Comparison of ENCODE assay signal across 8 cellular contexts in the genomic region with DNA sequence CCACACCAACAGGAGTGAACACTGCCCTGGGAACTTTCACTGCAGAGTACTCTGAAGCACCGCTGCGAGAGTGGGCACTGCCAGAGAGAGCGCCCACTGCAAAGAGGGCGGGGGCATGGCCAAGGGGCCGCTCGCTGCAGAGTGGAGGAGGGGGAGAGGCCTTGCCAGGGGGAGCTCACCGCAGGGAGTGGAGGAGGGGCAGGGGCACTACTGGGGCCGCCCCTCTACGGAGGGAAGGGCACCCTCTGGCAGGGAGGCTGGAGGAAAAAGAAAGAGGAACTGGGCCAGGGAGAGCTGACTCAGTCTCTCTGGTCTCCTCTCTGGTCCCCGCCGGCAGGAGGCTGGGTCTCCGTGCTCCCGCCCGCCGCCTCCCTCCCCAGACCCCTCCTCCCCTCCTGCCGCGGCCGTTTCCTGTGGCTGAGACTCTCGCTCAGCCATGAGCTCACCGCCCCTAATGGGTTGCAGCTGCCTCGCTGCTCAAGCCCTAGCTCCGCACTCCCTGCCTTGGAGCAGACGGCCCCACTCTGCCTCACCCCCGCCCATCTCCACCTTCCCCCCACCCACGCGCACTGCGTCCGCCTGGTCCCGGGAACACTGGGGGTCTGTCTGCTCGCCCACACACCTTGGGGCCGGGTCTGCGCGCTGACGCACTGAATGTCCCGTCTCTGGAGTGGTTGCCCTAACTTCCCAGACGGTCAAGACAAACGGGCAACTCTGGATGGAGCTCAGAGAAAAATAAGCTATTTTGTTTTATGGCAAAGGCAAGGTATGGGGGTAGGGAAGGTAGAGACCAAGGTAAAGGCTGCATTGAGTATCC. TPM values are rescaled to one million over a fixed set of nuclear protein-coding genes. Genes with fewer than 3 reads are reported as not detected.
DNase-seq lines count a peak whose midpoint lies in the region; ATAC-seq, FAIRE-seq and TF ChIP-seq lines count a peak whose summit lies in the region.

No MANE protein-coding gene starts in this region.

- TF ChIP-seq CTCF in SU-DHL-6 (IDR thresholded peaks at IDR 0.05; ENCODE audit: insufficient read depth, low read length, poor library complexity, severe bottlenecking) (no peak), keratinocyte (optimal IDR thresholded peaks at IDR 0.05 in 1 of 3, IDR thresholded peaks at IDR 0.05 in 1 of 3, conservative IDR thresholded peaks at IDR 0.05 in 1 of 3; ENCODE audit: extremely low read depth in 1 of 3, insufficient read depth in 2 of 3, low read length in 3 of 3) (no peak)

- no peak overlapping the region for H2AFZ ChIP-seq in SU-DHL-6 (ENCODE audit: low read depth, low read length, severe bottlenecking)
- H2AFZ ChIP-seq in keratinocyte (ENCODE audit: control insufficient read depth, low read length), result peak overlapping the region; percentile 77

- H3K27ac ChIP-seq in SU-DHL-6 (ENCODE audit: low read depth, low read length) (no peak overlapping the region), keratinocyte (ENCODE audit: control insufficient read depth, insufficient read depth, low read length) (peak overlapping the region; percentile 20), skeletal muscle tissue (ENCODE audit: low read depth, low read length) (peak overlapping the region; percentile 89)

- H3K9me1 ChIP-seq in keratinocyte (ENCODE audit: control insufficient read depth, extremely low read depth, insufficient read depth, low read length), result no peaks in the 10 kb centered on the region

- H3K4me1 ChIP-seq in keratinocyte (ENCODE audit: control insufficient read depth, extremely low read depth, insufficient read depth, low read length) (peaks cover 18% of the 10 kb centered on the region), skeletal muscle tissue (ENCODE audit: control insufficient read depth in 3 of 3, insufficient read depth in 3 of 3, low read length in 3 of 3) (peaks cover 32 to 41% (median 33%) of the 10 kb centered on the region in 3 donors)

- peak overlapping the region; percentile 61 for H3K4me2 ChIP-seq in SU-DHL-6 (ENCODE audit: low read depth, low read length, poor library complexity, severe bottlenecking)
- peak overlapping the region; percentile 92 for H3K4me2 ChIP-seq in keratinocyte (ENCODE audit: control insufficient read depth, extremely low read depth, insufficient read depth, low read depth, low read length)

- H3K9me2 ChIP-seq in SU-DHL-6 (replicated peaks; ENCODE audit: insufficient read depth, low read length), result no peaks in the 10 kb centered on the region

- no peaks in the 10 kb centered on the region for H3K79me2 ChIP-seq in SU-DHL-6 (ENCODE audit: insufficient read depth, low read length)
- no peaks in the 10 kb centered on the region for H3K79me2 ChIP-seq in keratinocyte (ENCODE audit: control insufficient read depth, insufficient read depth, low read length)

- H4K20me1 ChIP-seq in SU-DHL-6 (ENCODE audit: low read depth, low read length) (no peaks in the 10 kb centered on the region), keratinocyte (ENCODE audit: control insufficient read depth, extremely low read depth, insufficient read depth, low read length) (no peaks in the 10 kb centered on the region)

- peak; percentile 35 for DNase-seq in stimulated activated CD4-positive, alpha-beta T cell treated with anti-CD3 and anti-CD28 coated beads, Interleukin-12 subunit alpha, Interleukin-12 subunit beta, amount 100 ng/mL, for 4 hours
- DNase-seq in stimulated activated CD4-positive, alpha-beta T cell treated with anti-CD3 and anti-CD28 coated beads, Interleukin-4, amount 100 ng/mL, for 1 hour, result no peak
- DNase-seq in NCI-H1417 (lab: John Stamatoyannopoulos, UW), result peak; percentile 58 to 96 (median 95)
- peak; percentile 73 for DNase-seq in cerebellum (ENCODE audit: low spot score)
- DNase-seq in keratinocyte (ENCODE audit: low read depth, low spot score), result no peak

- no peaks in the 10 kb centered on the region for H3K36me3 ChIP-seq in SU-DHL-6 (ENCODE audit: low read length)
- peaks cover 1 to 8% of the 10 kb centered on the region in 2 experiments for H3K36me3 ChIP-seq in keratinocyte (ENCODE audit: control insufficient read depth in 2 of 2, extremely low read depth in 1 of 2, insufficient read depth in 2 of 2, low read length in 2 of 2)
- H3K36me3 ChIP-seq in skeletal muscle tissue (ENCODE audit: control insufficient read depth in 3 of 3, insufficient read depth in 3 of 3, low read length in 3 of 3), result peaks cover 20 to 29% (median 26%) of the 10 kb centered on the region in 3 donors

- H3K9me3 ChIP-seq in SU-DHL-6 (ENCODE audit: insufficient read depth, low read length) (no peaks in the 10 kb centered on the region), keratinocyte (ENCODE audit: control insufficient read depth, low read depth, low read length) (no peaks in the 10 kb centered on the region), skeletal muscle tissue (ENCODE audit: control insufficient read depth in 3 of 3, low read length in 3 of 3) (no peaks in the 10 kb centered on the region)

- H3F3A ChIP-seq in SU-DHL-6 (ENCODE audit: insufficient read depth), result no peaks in the 10 kb centered on the region

- H3K9ac ChIP-seq in SU-DHL-6 (ENCODE audit: low read length) (peak overlapping the region; percentile 33; the same call in 1 of the 2 replicates), keratinocyte (ENCODE audit: control insufficient read depth, extremely low read depth, insufficient read depth, low read length) (peak overlapping the region; percentile 68), skeletal muscle tissue (ENCODE audit: low read depth in 1 of 3, low read length in 3 of 3) (peak overlapping the region; percentile 88 to 89 (median 89))

- peak; percentile 75 for ATAC-seq in HG02763 (IDR thresholded peaks at IDR 0.05; ENCODE audit: unreplicated experiment)

- dilution Hi-C loops in keratinocyte (cut with MboI; ENCODE audit: extremely low pct_ligation_motif_present, low sequenced_read_pairs), result no loop called here

- H3K4me3 ChIP-seq in SU-DHL-6 (ENCODE audit: insufficient read depth, low read length, poor library complexity, severe bottlenecking) (peak overlapping the region; percentile 20), keratinocyte (ENCODE audit: control insufficient read depth in 2 of 3, extremely low read depth in 1 of 3, insufficient read depth in 2 of 3, low read depth in 1 of 3, low read length in 3 of 3) (peak overlapping the region; percentile 47 to 85 (median 80)), skeletal muscle tissue (ENCODE audit: low read length in 3 of 3) (peak overlapping the region; percentile 90 to 94 (median 91))

- FAIRE-seq in keratinocyte (lab: Jason Lieb, UNC), result no peak

- H3K27me3 ChIP-seq in SU-DHL-6 (ENCODE audit: low read length) (no peaks in the 10 kb centered on the region), keratinocyte (ENCODE audit: control insufficient read depth, extremely low read depth, insufficient read depth, low read length) (peaks cover 17% of the 10 kb centered on the region), skeletal muscle tissue (ENCODE audit: control insufficient read depth in 3 of 3, insufficient read depth in 3 of 3, low read length in 3 of 3) (no peaks in the 10 kb centered on the region)

RNA-seq across cellular contexts. Expression of a gene that starts 1.3 kb away (rescaled TPM):
- 27.2 TPM for total RNA-seq in cerebellum
- polyA plus RNA-seq in keratinocyte, result 8.7 to 14.4 TPM (median 11.9 TPM) in 3 replicates
- polyA plus RNA-seq in keratinocyte (2011; ENCODE audit: low read depth), result 7.7 TPM
- polyA plus RNA-seq in keratinocyte (2011; cell fraction: cytosol; rRNA removed), result 10.9 and 11.1 TPM in 2 replicates
- polyA plus RNA-seq in keratinocyte (2011; cell fraction: nucleus; rRNA removed), result 34.3 and 52.7 TPM in 2 replicates
- 7.0 and 8.0 TPM in 2 replicates for polyA plus RNA-seq in keratinocyte (2012; ENCODE audit: low replicate concordance)
- 10.5 to 39.4 TPM (median 26.2 TPM) in 3 replicates for polyA minus RNA-seq in keratinocyte
- 9.4 TPM for polyA minus RNA-seq in keratinocyte (2011; cell fraction: cytosol; rRNA and poly(A)+ RNA removed)
- polyA minus RNA-seq in keratinocyte (2011; cell fraction: nucleus; rRNA and poly(A)+ RNA removed), result 14.1 and 16.1 TPM in 2 replicates
- total RNA-seq in skeletal muscle tissue, result 32.4 TPM

RNA-seq across cellular contexts. Expression of a gene that starts 13.8 kb away (rescaled TPM):
- not detected for total RNA-seq in cerebellum
- polyA plus RNA-seq in keratinocyte, result not detected in 3 replicates
- polyA plus RNA-seq in keratinocyte (2011; ENCODE audit: low read depth), result 0.45 TPM
- polyA plus RNA-seq in keratinocyte (2011; cell fraction: cytosol; rRNA removed), result not detected in 2 replicates
- not detected in 2 replicates for polyA plus RNA-seq in keratinocyte (2011; cell fraction: nucleus; rRNA removed)
- polyA plus RNA-seq in keratinocyte (2012; ENCODE audit: low replicate concordance), result 0.63 TPM in 1 of 2 replicates, not detected in the other
- polyA minus RNA-seq in keratinocyte, result not detected in 3 replicates
- polyA minus RNA-seq in keratinocyte (2011; cell fraction: cytosol; rRNA and poly(A)+ RNA removed), result not detected
- not detected in 2 replicates for polyA minus RNA-seq in keratinocyte (2011; cell fraction: nucleus; rRNA and poly(A)+ RNA removed)
- total RNA-seq in skeletal muscle tissue, result not detected

RNA-seq across cellular contexts. Expression of a gene that starts 27.0 kb away (rescaled TPM):
- total RNA-seq in cerebellum, result 15.0 TPM
- polyA plus RNA-seq in keratinocyte, result 23.1 to 35.3 TPM (median 24.8 TPM) in 3 replicates
- polyA plus RNA-seq in keratinocyte (2011; ENCODE audit: low read depth), result 3.3 TPM
- 13.6 and 54.2 TPM in 2 replicates for polyA plus RNA-seq in keratinocyte (2011; cell fraction: cytosol; rRNA removed)
- polyA plus RNA-seq in keratinocyte (2011; cell fraction: nucleus; rRNA removed), result 92.2 and 119 TPM in 2 replicates
- 23.8 and 28.7 TPM in 2 replicates for polyA plus RNA-seq in keratinocyte (2012; ENCODE audit: low replicate concordance)
- polyA minus RNA-seq in keratinocyte, result 16.3 to 21.7 TPM (median 21.3 TPM) in 3 replicates
- 57.2 TPM for polyA minus RNA-seq in keratinocyte (2011; cell fraction: cytosol; rRNA and poly(A)+ RNA removed)
- polyA minus RNA-seq in keratinocyte (2011; cell fraction: nucleus; rRNA and poly(A)+ RNA removed), result 23.7 and 26.5 TPM in 2 replicates
- total RNA-seq in skeletal muscle tissue, result 5.2 TPM

RNA-seq across cellular contexts. Expression of a gene that starts 29.3 kb away (rescaled TPM):
- total RNA-seq in cerebellum, result not detected
- polyA plus RNA-seq in keratinocyte, result 17.4 to 36.6 TPM (median 19.0 TPM) in 3 replicates
- polyA plus RNA-seq in keratinocyte (2011; ENCODE audit: low read depth), result 169 TPM
- polyA plus RNA-seq in keratinocyte (2011; cell fraction: cytosol; rRNA removed), result 19.3 and 22.8 TPM in 2 replicates
- polyA plus RNA-seq in keratinocyte (2011; cell fraction: nucleus; rRNA removed), result 51.6 and 58.1 TPM in 2 replicates
- 24.5 and 513 TPM in 2 replicates for polyA plus RNA-seq in keratinocyte (2012; ENCODE audit: low replicate concordance)
- polyA minus RNA-seq in keratinocyte, result 14.7 to 29.6 TPM (median 16.9 TPM) in 3 replicates
- polyA minus RNA-seq in keratinocyte (2011; cell fraction: cytosol; rRNA and poly(A)+ RNA removed), result 21.3 TPM
- polyA minus RNA-seq in keratinocyte (2011; cell fraction: nucleus; rRNA and poly(A)+ RNA removed), result 22.5 and 22.9 TPM in 2 replicates
- not detected for total RNA-seq in skeletal muscle tissue

RNA-seq across cellular contexts. Expression of a gene that starts 29.4 kb away (rescaled TPM):
- total RNA-seq in cerebellum (not detected), skeletal muscle tissue (not detected)
- polyA plus RNA-seq in keratinocyte, result 1.1 to 1.4 TPM (median 1.3 TPM) in 3 replicates
- 1.2 TPM for polyA plus RNA-seq in keratinocyte (2011; ENCODE audit: low read depth)
- 0.74 and 1.1 TPM in 2 replicates for polyA plus RNA-seq in keratinocyte (2011; cell fraction: cytosol; rRNA removed)
- 1.7 and 1.8 TPM in 2 replicates for polyA plus RNA-seq in keratinocyte (2011; cell fraction: nucleus; rRNA removed)
- polyA plus RNA-seq in keratinocyte (2012; ENCODE audit: low replicate concordance), result 1.4 and 2.1 TPM in 2 replicates
- 0.63 to 1.9 TPM (median 1.2 TPM) in 3 replicates for polyA minus RNA-seq in keratinocyte
- polyA minus RNA-seq in keratinocyte (2011; cell fraction: cytosol; rRNA and poly(A)+ RNA removed), result not detected
- 0.53 TPM in 1 of 2 replicates, not detected in the other for polyA minus RNA-seq in keratinocyte (2011; cell fraction: nucleus; rRNA and poly(A)+ RNA removed)

Comparison
In these comparisons a context has a peak if more than half of its experiments do, and no peak if none do; other contexts are left out.
1. DNase-seq: peak in stimulated activated CD4-positive, alpha-beta T cell treated with anti-CD3 and anti-CD28 coated beads, Interleukin-12 subunit alpha, Interleukin-12 subunit beta, amount 100 ng/mL, for 4 hours (single experiment), NCI-H1417 (3 of 3) and cerebellum (single experiment); none in stimulated activated CD4-positive, alpha-beta T cell treated with anti-CD3 and anti-CD28 coated beads, Interleukin-4, amount 100 ng/mL, for 1 hour (single experiment) and keratinocyte (single experiment).
2. H3K4me3 ChIP-seq: peak in every context shown above with its lines; median percentile 91 in skeletal muscle tissue; 80 in keratinocyte; 20 in SU-DHL-6.
3. H3K9ac ChIP-seq: peak in every context shown above with its lines; median percentile 89 in skeletal muscle tissue; 68 in keratinocyte; 33 in SU-DHL-6.